In the genomic region with DNA sequence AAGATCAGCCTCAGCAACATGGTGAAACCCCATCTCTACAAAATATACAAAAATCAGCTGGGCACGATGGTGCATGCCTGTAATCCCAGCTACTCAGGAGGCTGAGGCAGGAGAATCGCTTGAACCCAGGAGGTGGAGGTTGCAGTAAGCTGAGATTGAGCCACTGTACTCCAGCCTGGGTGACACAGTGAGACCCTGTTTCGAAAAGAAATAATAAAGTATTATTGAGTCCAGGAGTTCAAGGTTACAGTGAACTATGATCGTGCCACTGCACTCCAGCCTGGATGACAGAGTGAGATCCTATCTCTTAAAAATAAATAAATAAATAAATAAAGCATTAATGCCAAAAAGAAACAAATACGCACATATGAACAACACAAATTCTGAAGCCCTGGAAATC, we compare ENCODE assay signal across 10 cellular contexts. TPM values are rescaled to one million over a fixed set of nuclear protein-coding genes. Genes with fewer than 3 reads are reported as not detected.
"Had no signal": no experiment of that assay in that cellular context is flagged by ENCODE, and none has a peak within 500 bp of the region (broad histone marks: within the 10 kb centered on the region; RNA-seq: fewer than 3 reads in every experiment).

No MANE protein-coding gene starts in this region.

RNA-seq across cellular contexts. Expression of a gene that starts 6.4 kb away (rescaled TPM):
- total RNA-seq: dermis microvascular lymphatic vessel endothelial cell, endothelial cell of umbilical vein, esophagus mucosa, foreskin keratinocyte, gastrocnemius medialis, glomerular endothelial cell had no signal
- polyA plus RNA-seq: fibroblast of lung, heart left ventricle, heart right ventricle, hepatocyte had no signal
